In the genomic region with DNA sequence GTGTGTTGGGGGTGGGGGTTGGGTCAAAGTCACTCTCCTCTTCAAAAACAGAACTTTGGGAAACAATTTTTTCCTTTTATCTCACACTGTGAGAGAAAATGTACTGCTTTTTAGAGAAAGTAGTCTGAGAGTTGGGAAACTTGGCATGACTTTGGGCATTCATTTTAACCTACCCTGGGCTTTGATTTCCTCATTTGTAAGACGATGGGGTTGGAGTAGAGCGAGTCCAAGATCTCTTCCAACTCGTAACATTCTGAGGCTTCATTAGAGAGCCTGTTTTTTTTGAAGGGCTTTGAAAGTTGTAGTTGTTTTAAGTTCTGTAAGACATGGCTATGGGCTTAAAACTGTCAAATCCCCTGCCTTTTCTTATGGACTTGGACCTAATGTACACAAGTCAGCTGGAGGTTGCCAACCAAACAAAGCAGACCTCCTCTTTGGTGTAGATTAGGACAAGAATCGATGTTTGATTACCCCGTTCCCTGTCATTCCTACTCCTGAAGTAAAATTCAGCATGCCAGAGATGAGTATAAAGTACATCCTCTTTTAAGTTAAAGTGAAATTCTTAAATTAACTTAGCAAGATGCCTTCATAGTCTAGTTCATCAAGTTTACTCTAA, we compare ENCODE assay signal across 14 cellular contexts. TPM values are rescaled to one million over a fixed set of nuclear protein-coding genes. Genes with fewer than 3 reads are reported as not detected.
DNase-seq lines count a peak whose midpoint lies in the region; TF ChIP-seq lines count a peak whose summit lies in the region.
"Had no signal": no experiment of that assay in that cellular context is flagged by ENCODE, and none has a peak within 500 bp of the region (broad histone marks: within the 10 kb centered on the region; RNA-seq: fewer than 3 reads in every experiment).

No MANE protein-coding gene starts in this region.

- no peak overlapping the region for H2AK5ac ChIP-seq in mesendoderm (ENCODE audit: low read length)

- no peak for TF ChIP-seq POLR2A in testis (IDR thresholded peaks at IDR 0.05)

- H3K27me3 ChIP-seq in mesendoderm (ENCODE audit: insufficient read depth, low read length, poor library complexity), result no peaks in the 10 kb centered on the region
- no peaks in the 10 kb centered on the region for H3K27me3 ChIP-seq in testis
- H3K27me3 ChIP-seq: ascending aorta had no signal

- H2BK120ac ChIP-seq in mesendoderm (ENCODE audit: low read depth, low read length), result no peak overlapping the region

- no peak overlapping the region for H3K23ac ChIP-seq in mesendoderm (ENCODE audit: low read length)

- peak; percentile 59 for DNase-seq in NCI-H146 (lab: John Stamatoyannopoulos, UW)
- peak in 5 of 61 donors; percentile 9 to 50 (median 23) for DNase-seq in caudate nucleus (lab: John Stamatoyannopoulos, UW)
- no peak for DNase-seq in mesendoderm
- DNase-seq in testis, result no peak
- no peak for DNase-seq in AG08395 (ENCODE audit: low spot score)
- DNase-seq in DMS79 (lab: John Stamatoyannopoulos, UW), result no peak
- DNase-seq in NAMALWA (ENCODE audit: low spot score), result no peak
- DNase-seq: activated effector memory CD4-positive, alpha-beta T cell treated with anti-CD3 and anti-CD28 coated beads, Interleukin-2, amount 50 U/mL, for 16 hours; CD4-positive, alpha-beta T cell; H7; naive B cell; NCI-H774; T-helper 1 cell had no signal

- TF ChIP-seq CTCF in testis (IDR thresholded peaks at IDR 0.05), result no peak

- no peak overlapping the region for H3K4ac ChIP-seq in mesendoderm (ENCODE audit: low read depth, low read length)

- H3K56ac ChIP-seq in mesendoderm (ENCODE audit: low read length), result peak overlapping the region; percentile 35

- H3K36me3 ChIP-seq in mesendoderm (ENCODE audit: control insufficient read depth, insufficient read depth, low read length) (no peaks in the 10 kb centered on the region), testis (ENCODE audit: low read depth, missing control alignments) (no peaks in the 10 kb centered on the region)
- H3K36me3 ChIP-seq: ascending aorta had no signal

- H3K4me1 ChIP-seq in mesendoderm (ENCODE audit: control insufficient read depth, low read depth, low read length), result peaks cover 4% of the 10 kb centered on the region
- H3K4me1 ChIP-seq in testis, result peaks cover 12% of the 10 kb centered on the region

- H3K79me1 ChIP-seq in mesendoderm (ENCODE audit: low read length), result no peaks in the 10 kb centered on the region

- WGBS in mesendoderm (ENCODE audit: extremely low coverage, insufficient coverage, low lambda C conversion rate), result no CpG with 5 or more reads among the region's 5 CpGs
- WGBS in testis, 2 donors, result 43 to 55% methylated on average over 5 of the region's 5 CpGs

- no peak overlapping the region for H4K5ac ChIP-seq in mesendoderm (ENCODE audit: low read length)

- H3K9ac ChIP-seq in mesendoderm (ENCODE audit: low read length), result no peak overlapping the region

- H2BK5ac ChIP-seq in mesendoderm (ENCODE audit: low read length), result no peak overlapping the region

- H3K4me3 ChIP-seq in mesendoderm (ENCODE audit: low read length) (no peak overlapping the region), testis (no peak overlapping the region)

- H3K18ac ChIP-seq in mesendoderm (ENCODE audit: low read length), result no peak overlapping the region

- no peak overlapping the region for H3K4me2 ChIP-seq in mesendoderm (ENCODE audit: low read length)

- H3K27ac ChIP-seq in caudate nucleus (ENCODE audit: low read depth, low read length) (peak overlapping the region; percentile 53), mesendoderm (ENCODE audit: low read depth, low read length) (no peak overlapping the region), testis (peak overlapping the region; percentile 25 to 41)
- H3K27ac ChIP-seq: ascending aorta had no signal

- H3K9me3 ChIP-seq in testis, result no peaks in the 10 kb centered on the region
- H3K9me3 ChIP-seq: ascending aorta had no signal

- H3K79me2 ChIP-seq in mesendoderm (ENCODE audit: control insufficient read depth, insufficient read depth, low read length), result peaks cover 64% of the 10 kb centered on the region

- no peak overlapping the region for H4K8ac ChIP-seq in mesendoderm (ENCODE audit: low read depth, low read length)

- intact Hi-C loops in testis (cut with DNase I; ENCODE audit: low total_unique reads), result loop anchor here (10.0 kb wide), 1 partner anchor 61 kb away; no protein-coding TSS in a partner anchor

- no peak overlapping the region for H2BK15ac ChIP-seq in mesendoderm (replicated peaks; ENCODE audit: low read depth)

RNA-seq across cellular contexts. Expression of a gene that starts 8.4 kb away (rescaled TPM):
- polyA plus RNA-seq in mesendoderm (2013, experiment 1 of 2), result 17.3 TPM
- polyA plus RNA-seq in mesendoderm (2013, experiment 2 of 2), result 16.1 TPM
- total RNA-seq in testis, result 10 to 100 TPM; 50.5 to 60.1 TPM
- polyA plus RNA-seq in testis (ENCODE audit: insufficient read depth, low read depth, low replicate concordance), result 31.5 TPM
